1 cellular context compared by ENCODE assay signal in the genomic region with DNA sequence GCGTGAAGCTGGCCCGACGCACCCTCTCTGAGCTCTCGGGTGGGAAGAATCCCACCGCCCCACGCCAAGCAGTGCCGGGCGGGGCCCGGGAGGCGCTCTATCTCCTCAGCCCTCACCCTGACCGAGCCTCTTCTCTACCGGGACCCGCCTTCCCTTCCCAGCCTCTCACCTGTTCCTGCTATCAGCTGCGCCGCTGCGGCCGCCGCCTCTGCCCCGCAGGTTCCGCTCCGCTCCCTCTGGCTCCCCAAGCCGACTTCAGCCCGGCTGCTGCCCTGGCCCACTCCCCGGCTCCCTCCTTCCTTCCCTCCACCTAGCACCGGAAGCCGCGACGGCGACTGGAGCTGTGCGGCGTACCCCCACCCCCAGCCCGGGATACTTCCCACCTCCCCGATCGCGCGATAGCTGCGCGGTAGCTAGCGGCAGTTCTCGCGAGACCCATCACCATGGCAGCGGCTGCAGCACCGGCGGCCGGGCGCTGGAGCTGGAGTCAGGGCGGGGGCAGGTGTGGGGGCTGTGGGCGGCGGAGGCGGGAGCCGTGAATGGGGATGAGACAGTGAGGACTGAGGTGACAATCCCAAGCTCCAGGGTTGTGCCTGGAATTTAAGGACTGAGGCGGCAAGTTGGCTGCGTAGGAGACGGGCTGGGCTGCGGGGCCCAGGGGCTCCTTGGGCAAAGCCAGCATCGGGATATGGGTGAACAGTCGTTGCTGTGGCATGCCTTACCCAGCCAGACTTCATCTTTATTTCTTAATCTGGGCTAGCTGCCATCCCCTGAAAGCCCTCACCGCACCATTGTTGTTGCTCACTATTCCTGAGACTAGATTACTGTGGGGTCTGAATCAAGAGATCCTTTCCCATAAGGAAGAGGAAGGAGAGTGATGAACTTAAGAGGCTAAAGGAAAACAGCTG.
A peak's percentile ranks its signal among the peaks of the same experiment; 100 is the strongest.
TF ChIP-seq lines count a peak whose summit lies in the region.

Gene ARF3 (minus strand): TSS at position 347 of the 908 bp plus-strand sequence. CDS start 16,392 bp downstream, outside the sequence.

TF ChIP-seq in IMR-90, 13 proteins besides CTCF, POLR2A, EP300 and RAD21:
- no peak for TF ChIP-seq MXI1 (IDR thresholded peaks at IDR 0.05; ENCODE audit: borderline replicate concordance, low read depth, low read length)
- TF ChIP-seq MAZ (IDR thresholded peaks at IDR 0.05; ENCODE audit: borderline replicate concordance, low read depth, low read length) = peak; percentile 84; the same call in 1 of the 2 replicates
